11 cellular contexts compared by ENCODE assay signal in the genomic region with DNA sequence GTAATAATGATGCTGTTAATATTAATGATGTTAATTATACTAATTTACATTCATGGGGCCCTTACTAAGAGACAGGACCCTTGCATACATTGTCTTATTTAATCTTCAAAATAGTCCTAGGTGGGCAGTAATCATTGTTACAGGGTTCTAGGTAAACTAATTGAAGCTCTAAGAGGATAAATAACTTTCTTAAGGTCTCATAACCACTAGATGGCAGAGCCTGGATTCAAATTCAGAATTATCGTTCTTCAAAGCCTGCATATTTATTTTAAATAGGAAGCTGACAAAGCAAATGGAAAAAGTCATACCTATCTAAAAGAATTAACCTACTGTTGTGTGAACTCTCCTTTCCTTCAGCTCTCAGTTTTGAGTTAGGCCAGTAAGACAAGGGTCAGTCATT. TPM values are rescaled to one million over a fixed set of nuclear protein-coding genes. Genes with fewer than 3 reads are reported as not detected.
A peak's percentile ranks its signal among the peaks of the same experiment; 100 is the strongest.
DNase-seq lines count a peak whose midpoint lies in the region; ATAC-seq and TF ChIP-seq lines count a peak whose summit lies in the region.
"Had no signal": no experiment of that assay in that cellular context is flagged by ENCODE, and none has a peak within 500 bp of the region (broad histone marks: within the 10 kb centered on the region; RNA-seq: fewer than 3 reads in every experiment).

No MANE protein-coding gene starts in this region.

- no peak for ATAC-seq in activated naive CD4-positive, alpha-beta T cell treated with anti-CD3 and anti-CD28 coated beads, Interleukin-2, amount 50 U/mL, for 72 hours
- ATAC-seq in T-helper 17 cell, result no peak
- ATAC-seq: activated T-cell treated with anti-CD3 and anti-CD28 coated beads, Interleukin-2, amount 50 U/mL, for 4 hours; esophagus mucosa had no signal

- POLR2A ChIA-PET in activated CD4-positive, alpha-beta memory T cell treated with anti-CD3 and anti-CD28 coated beads, Interleukin-2, amount 10 ng/mL, durations not matched to agents 7 days and 5 days (lab: Charles Lee), result no interaction called here

- TF ChIP-seq CTCF in AG09309 (IDR thresholded peaks at IDR 0.05; ENCODE audit: control insufficient read depth, insufficient read depth, low read depth, low read length, missing control alignments), result peak; percentile 12

- no peaks in the 10 kb centered on the region for H3K9me3 ChIP-seq in T-helper 17 cell (ENCODE audit: control insufficient read depth, low read length, poor library complexity, severe bottlenecking)

- no peak overlapping the region for H3K4me3 Mint-ChIP-seq in activated CD4-positive, alpha-beta memory T cell treated with anti-CD3 and anti-CD28 coated beads, Interleukin-2, amount 10 ng/mL, durations not matched to agents 7 days and 5 days
- no peak overlapping the region for H3K4me3 Mint-ChIP-seq in T-helper 17 cell
- H3K4me3 Mint-ChIP-seq: activated T-cell treated with anti-CD3 and anti-CD28 coated beads, Interleukin-2, amount 50 U/mL, for 4 hours had no signal

- no peak for DNase-seq in AG09309 (ENCODE audit: low read depth)
- peak; percentile 46 for DNase-seq in H4 (ENCODE audit: low spot score)
- peak; percentile 60 for DNase-seq in RKO (ENCODE audit: low spot score)
- peak; percentile 56 for DNase-seq in fibroblast of peridontal ligament (ENCODE audit: extremely low read depth)
- no peak for DNase-seq in activated CD4-positive, alpha-beta memory T cell treated with anti-CD3 and anti-CD28 coated beads, Interleukin-2, amount 10 ng/mL, durations not matched to agents 7 days and 5 days
- DNase-seq in activated naive CD4-positive, alpha-beta T cell treated with anti-CD3 and anti-CD28 coated beads, Interleukin-2, amount 50 U/mL, for 72 hours (ENCODE audit: low spot score in 2 of 2), result no peak
- no peak for DNase-seq in T-helper 17 cell
- no peak for DNase-seq in activated CD8-positive, alpha-beta memory T cell treated with anti-CD3 and anti-CD28 coated beads, Interleukin-2, amount 50 U/mL, for 48 hours
- DNase-seq: activated T-cell treated with anti-CD3 and anti-CD28 coated beads, Interleukin-2, amount 50 U/mL, for 4 hours; GDM1 had no signal

- CTCF ChIA-PET in activated CD4-positive, alpha-beta memory T cell treated with anti-CD3 and anti-CD28 coated beads, Interleukin-2, amount 10 ng/mL, durations not matched to agents 7 days and 5 days (lab: Charles Lee), result no interaction called here

- no peaks in the 10 kb centered on the region for H3K27me3 Mint-ChIP-seq in activated CD4-positive, alpha-beta memory T cell treated with anti-CD3 and anti-CD28 coated beads, Interleukin-2, amount 10 ng/mL, durations not matched to agents 7 days and 5 days
- H3K27me3 Mint-ChIP-seq in T-helper 17 cell, result no peaks in the 10 kb centered on the region

- H3K4me1 Mint-ChIP-seq in activated CD4-positive, alpha-beta memory T cell treated with anti-CD3 and anti-CD28 coated beads, Interleukin-2, amount 10 ng/mL, durations not matched to agents 7 days and 5 days, result no peaks in the 10 kb centered on the region
- H3K4me1 Mint-ChIP-seq in T-helper 17 cell, result no peaks in the 10 kb centered on the region

- H3K27ac Mint-ChIP-seq in activated CD4-positive, alpha-beta memory T cell treated with anti-CD3 and anti-CD28 coated beads, Interleukin-2, amount 10 ng/mL, durations not matched to agents 7 days and 5 days, result no peak overlapping the region
- no peak overlapping the region for H3K27ac Mint-ChIP-seq in activated naive CD4-positive, alpha-beta T cell treated with anti-CD3 and anti-CD28 coated beads, Interleukin-2, amount 50 U/mL, for 72 hours
- H3K27ac Mint-ChIP-seq in T-helper 17 cell, result no peak overlapping the region

- H3K36me3 Mint-ChIP-seq in activated CD4-positive, alpha-beta memory T cell treated with anti-CD3 and anti-CD28 coated beads, Interleukin-2, amount 10 ng/mL, durations not matched to agents 7 days and 5 days (ENCODE audit: low read depth), result no peaks in the 10 kb centered on the region
- no peaks in the 10 kb centered on the region for H3K36me3 Mint-ChIP-seq in activated naive CD4-positive, alpha-beta T cell treated with anti-CD3 and anti-CD28 coated beads, Interleukin-2, amount 50 U/mL, for 72 hours
- no peaks in the 10 kb centered on the region for H3K36me3 Mint-ChIP-seq in T-helper 17 cell (ENCODE audit: low read depth)

- no peak overlapping the region for H3K4me3 ChIP-seq in AG09309 (ENCODE audit: control insufficient read depth, low read depth, low read length)

- H3K9me3 Mint-ChIP-seq in activated CD4-positive, alpha-beta memory T cell treated with anti-CD3 and anti-CD28 coated beads, Interleukin-2, amount 10 ng/mL, durations not matched to agents 7 days and 5 days, result no peaks in the 10 kb centered on the region
- no peaks in the 10 kb centered on the region for H3K9me3 Mint-ChIP-seq in activated naive CD4-positive, alpha-beta T cell treated with anti-CD3 and anti-CD28 coated beads, Interleukin-2, amount 50 U/mL, for 72 hours
- H3K9me3 Mint-ChIP-seq: activated T-cell treated with anti-CD3 and anti-CD28 coated beads, Interleukin-2, amount 50 U/mL, for 4 hours had no signal

RNA-seq across cellular contexts. Expression of gene PTCHD4, which starts 23.5 kb away (rescaled TPM):
- total RNA-seq in H4 (2014; rRNA removed; shearing (Covaris generic)), result 3.9 and 4.7 TPM in 2 replicates
- total RNA-seq in activated CD4-positive, alpha-beta memory T cell treated with anti-CD3 and anti-CD28 coated beads, Interleukin-2, amount 10 ng/mL, durations not matched to agents 7 days and 5 days, result not detected
- total RNA-seq in activated naive CD4-positive, alpha-beta T cell treated with anti-CD3 and anti-CD28 coated beads, Interleukin-2, amount 50 U/mL, for 72 hours, result not detected
- not detected for total RNA-seq in T-helper 17 cell
- total RNA-seq: activated T-cell treated with anti-CD3 and anti-CD28 coated beads, Interleukin-2, amount 50 U/mL, for 4 hours had no signal

Comparison
In these comparisons a context has a peak if more than half of its experiments do, and no peak if none do; other contexts are left out.
1. DNase-seq: peak in H4 (single experiment), RKO (single experiment) and fibroblast of peridontal ligament (single experiment); none in AG09309 (single experiment), activated CD4-positive, alpha-beta memory T cell treated with anti-CD3 and anti-CD28 coated beads, Interleukin-2, amount 10 ng/mL, durations not matched to agents 7 days and 5 days (single experiment), activated naive CD4-positive, alpha-beta T cell treated with anti-CD3 and anti-CD28 coated beads, Interleukin-2, amount 50 U/mL, for 72 hours (0 of 2), T-helper 17 cell (0 of 3) and activated CD8-positive, alpha-beta memory T cell treated with anti-CD3 and anti-CD28 coated beads, Interleukin-2, amount 50 U/mL, for 48 hours (single experiment).